Comparison of ENCODE assay signal across 16 cellular contexts in the genomic region with DNA sequence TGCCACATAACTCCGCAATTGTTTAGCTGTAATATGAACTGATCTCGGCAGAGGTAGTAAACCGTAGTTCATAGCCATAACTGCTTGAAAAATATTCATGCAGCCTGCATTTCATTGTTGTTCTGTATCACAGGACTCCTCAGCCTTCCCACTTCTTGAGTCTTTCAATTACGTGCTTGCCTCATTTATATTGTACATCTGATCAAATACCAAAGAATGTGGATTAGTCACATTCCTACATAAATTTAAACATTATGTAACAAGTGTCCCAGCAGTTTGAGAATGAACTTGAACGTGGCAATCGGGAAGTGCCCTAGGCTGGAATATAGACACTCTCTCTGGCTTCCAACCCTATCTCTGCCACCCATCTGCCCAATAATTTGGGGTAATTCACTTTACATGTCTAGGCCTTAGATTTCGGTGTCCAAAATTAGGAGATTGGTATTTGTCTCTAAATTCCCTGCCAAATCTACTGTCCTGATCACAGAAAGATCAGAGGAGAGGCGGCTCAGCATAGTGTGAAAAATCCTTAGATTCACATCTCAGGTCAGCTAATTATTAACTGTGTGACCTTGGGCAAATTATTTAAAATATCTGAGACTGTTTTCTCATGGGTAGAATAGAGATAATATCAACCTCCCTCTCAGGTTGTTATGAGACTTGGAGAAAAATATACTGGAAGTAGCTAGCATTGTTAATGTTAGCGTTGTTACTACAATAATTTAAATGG.
DNase-seq lines count a peak whose midpoint lies in the region; TF ChIP-seq lines count a peak whose summit lies in the region.
"Had no signal": no experiment of that assay in that cellular context is flagged by ENCODE, and none has a peak within 500 bp of the region (broad histone marks: within the 10 kb centered on the region; RNA-seq: fewer than 3 reads in every experiment).

No MANE protein-coding gene starts in this region.

- peaks cover 0 to 5% of the 10 kb centered on the region in 2 donors for H3K4me1 ChIP-seq in breast epithelium
- H3K4me1 ChIP-seq: gastroesophageal sphincter, stomach had no signal

- no peak for TF ChIP-seq CTCF in breast epithelium (IDR thresholded peaks at IDR 0.05)
- TF ChIP-seq CTCF in WERI-Rb-1 (IDR thresholded peaks at IDR 0.05; ENCODE audit: low read depth, low read length): no peak

- TF ChIP-seq POLR2A in breast epithelium (IDR thresholded peaks at IDR 0.05): no peak

- H3K9me3 ChIP-seq in breast epithelium (no peaks in the 10 kb centered on the region), WERI-Rb-1 (ENCODE audit: severe bottlenecking) (no peaks in the 10 kb centered on the region)
- H3K9me3 ChIP-seq: gastroesophageal sphincter, stomach had no signal

- intact Hi-C loops in breast epithelium (cut with DNase I; ENCODE audit: low total_unique reads): no loop called here

- no peak overlapping the region for H3K4me3 ChIP-seq in breast epithelium
- H3K4me3 ChIP-seq in WERI-Rb-1 (ENCODE audit: low read depth, low read length): no peak overlapping the region
- H3K4me3 ChIP-seq: gastroesophageal sphincter, stomach had no signal

- peak overlapping the region; percentile 43 to 65 for H3K27ac ChIP-seq in breast epithelium
- no peak overlapping the region for H3K27ac ChIP-seq in WERI-Rb-1
- H3K27ac ChIP-seq: C4-2B, gastroesophageal sphincter, stomach, VCaP had no signal

- H3K27me3 ChIP-seq in breast epithelium (no peaks in the 10 kb centered on the region), WERI-Rb-1 (ENCODE audit: insufficient read depth, low read depth, severe bottlenecking) (no peaks in the 10 kb centered on the region)
- H3K27me3 ChIP-seq: gastroesophageal sphincter, stomach had no signal

- DNase-seq in A172 (ENCODE audit: low spot score) (peak; percentile 14), HS-5 (ENCODE audit: low read depth) (peak; percentile 64), breast epithelium (ENCODE audit: low spot score in 2 of 2) (no peak), kidney glomerular epithelial cell (lab: John Stamatoyannopoulos, UW) (peak; percentile 36), mucosa of gallbladder (ENCODE audit: low spot score) (no peak), NCI-H1048 (lab: John Stamatoyannopoulos, UW) (no peak), WERI-Rb-1 (no peak), NCI-H226 (no peak)
- DNase-seq: DMS53, Karpas-422, NCI-H1417, stomach, T-cell had no signal

- H3K36me3 ChIP-seq in breast epithelium (no peaks in the 10 kb centered on the region), WERI-Rb-1 (no peaks in the 10 kb centered on the region)
- H3K36me3 ChIP-seq: gastroesophageal sphincter, stomach had no signal

Comparison
In these comparisons a context has a peak if more than half of its experiments do, and no peak if none do; other contexts are left out.
1. DNase-seq: peak in A172 (single experiment), HS-5 (single experiment) and kidney glomerular epithelial cell (single experiment); none in breast epithelium (0 of 2), mucosa of gallbladder (single experiment), NCI-H1048 (single experiment), WERI-Rb-1 (single experiment) and NCI-H226 (single experiment).